Comparison of ENCODE assay signal across 1 cellular context in genomic region chr1:155322953-155323728, GRCh38.
A peak's percentile ranks its signal among the peaks of the same experiment; 100 is the strongest.
TF ChIP-seq lines count a peak whose summit lies in the region.

No MANE protein-coding gene starts in this region.

TF ChIP-seq in HEK293, 187 proteins besides CTCF, POLR2A, EP300 and RAD21 (continued from another document and continues in another):
- TF ChIP-seq ZNF148 (tag by site-specific recombination; IDR thresholded peaks at IDR 0.05; ENCODE audit: borderline replicate concordance): no peak
- TF ChIP-seq ZNF423 (tag by site-specific recombination; IDR thresholded peaks at IDR 0.05): peak; percentile 74
- no peak for TF ChIP-seq PRDM6 (tag by site-specific recombination; IDR thresholded peaks at IDR 0.05)
- no peak for TF ChIP-seq ZNF791 (tag by site-specific recombination; IDR thresholded peaks at IDR 0.05)
- TF ChIP-seq REPIN1 (tag by site-specific recombination; IDR thresholded peaks at IDR 0.05; ENCODE audit: low read depth): no peak
- peak; percentile 93 for TF ChIP-seq PATZ1 (tag by site-specific recombination; IDR thresholded peaks at IDR 0.05)
- peak; percentile 85 for TF ChIP-seq ZNF398 (tag by site-specific recombination; IDR thresholded peaks at IDR 0.05)
- no peak; the same call in 1 of the 2 replicates for TF ChIP-seq ZNF449 (tag by site-specific recombination; IDR thresholded peaks at IDR 0.05)
- TF ChIP-seq ZNF624 (tag by site-specific recombination; IDR thresholded peaks at IDR 0.05): no peak
- no peak for TF ChIP-seq ZNF311 (tag by site-specific recombination; IDR thresholded peaks at IDR 0.05; ENCODE audit: borderline replicate concordance)
- TF ChIP-seq ZFP41 (tag by site-specific recombination; IDR thresholded peaks at IDR 0.05; ENCODE audit: borderline replicate concordance): no peak
- peak; percentile 69; the same call in 1 of the 2 replicates for TF ChIP-seq KLF9 (tag by site-specific recombination; IDR thresholded peaks at IDR 0.05; ENCODE audit: low read depth)
- TF ChIP-seq, protein P1, sequence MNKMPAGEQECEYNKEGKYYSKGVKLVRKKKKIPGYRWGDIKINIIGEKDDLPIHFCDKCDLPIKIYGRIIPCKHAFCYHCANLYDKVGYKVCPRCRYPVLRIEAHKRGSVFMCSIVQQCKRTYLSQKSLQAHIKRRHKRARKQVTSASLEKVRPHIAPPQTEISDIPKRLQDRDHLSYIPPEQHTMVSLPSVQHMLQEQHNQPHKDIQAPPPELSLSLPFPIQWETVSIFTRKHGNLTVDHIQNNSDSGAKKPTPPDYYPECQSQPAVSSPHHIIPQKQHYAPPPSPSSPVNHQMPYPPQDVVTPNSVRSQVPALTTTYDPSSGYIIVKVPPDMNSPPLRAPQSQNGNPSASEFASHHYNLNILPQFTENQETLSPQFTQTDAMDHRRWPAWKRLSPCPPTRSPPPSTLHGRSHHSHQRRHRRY (tag by site-specific recombination; IDR thresholded peaks at IDR 0.05): no peak
- TF ChIP-seq, protein P2, sequence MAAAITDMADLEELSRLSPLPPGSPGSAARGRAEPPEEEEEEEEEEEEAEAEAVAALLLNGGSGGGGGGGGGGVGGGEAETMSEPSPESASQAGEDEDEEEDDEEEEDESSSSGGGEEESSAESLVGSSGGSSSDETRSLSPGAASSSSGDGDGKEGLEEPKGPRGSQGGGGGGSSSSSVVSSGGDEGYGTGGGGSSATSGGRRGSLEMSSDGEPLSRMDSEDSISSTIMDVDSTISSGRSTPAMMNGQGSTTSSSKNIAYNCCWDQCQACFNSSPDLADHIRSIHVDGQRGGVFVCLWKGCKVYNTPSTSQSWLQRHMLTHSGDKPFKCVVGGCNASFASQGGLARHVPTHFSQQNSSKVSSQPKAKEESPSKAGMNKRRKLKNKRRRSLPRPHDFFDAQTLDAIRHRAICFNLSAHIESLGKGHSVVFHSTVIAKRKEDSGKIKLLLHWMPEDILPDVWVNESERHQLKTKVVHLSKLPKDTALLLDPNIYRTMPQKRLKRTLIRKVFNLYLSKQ (tag by site-specific recombination; IDR thresholded peaks at IDR 0.05; ENCODE audit: borderline replicate concordance): no peak
- TF ChIP-seq ZNF544 (tag by site-specific recombination; IDR thresholded peaks at IDR 0.05): no peak
- peak; percentile 65; the same call in 1 of the 2 replicates for TF ChIP-seq ZNF24 (tag by site-specific recombination; IDR thresholded peaks at IDR 0.05)
- TF ChIP-seq ZNF174 (tag by site-specific recombination; IDR thresholded peaks at IDR 0.05): no peak
- no peak for TF ChIP-seq ZNF266 (tag by site-specific recombination; IDR thresholded peaks at IDR 0.05; ENCODE audit: low read depth)
- no peak for TF ChIP-seq ZNF530 (tag by site-specific recombination; IDR thresholded peaks at IDR 0.05; ENCODE audit: low read depth)
- no peak for TF ChIP-seq GLI2 (tag by site-specific recombination; IDR thresholded peaks at IDR 0.05; ENCODE audit: borderline replicate concordance, low read depth)
- no peak for TF ChIP-seq ZNF560 (tag by site-specific recombination; IDR thresholded peaks at IDR 0.05; ENCODE audit: borderline replicate concordance)
- no peak for TF ChIP-seq ZNF302 (tag by site-specific recombination; IDR thresholded peaks at IDR 0.05; ENCODE audit: low read depth)
- peak; percentile 81 for TF ChIP-seq ZNF501 (tag by site-specific recombination; IDR thresholded peaks at IDR 0.05)
- TF ChIP-seq ZNF555 (tag by site-specific recombination; conservative IDR thresholded peaks at IDR 0.05): no peak
- TF ChIP-seq ZNF146 (tag by site-specific recombination; IDR thresholded peaks at IDR 0.05): no peak
- no peak for TF ChIP-seq ZNF112 (tag by site-specific recombination; IDR thresholded peaks at IDR 0.05)
- no peak for TF ChIP-seq HOXA7 (CRISPR knock-in tag; IDR thresholded peaks at IDR 0.05; ENCODE audit: borderline replicate concordance)
- no peak for TF ChIP-seq ZNF768 (tag by site-specific recombination; IDR thresholded peaks at IDR 0.05)
- TF ChIP-seq MZF1 (tag by site-specific recombination; IDR thresholded peaks at IDR 0.05; ENCODE audit: borderline replicate concordance): peak; percentile 82; the same call in 1 of the 2 replicates
- no peak for TF ChIP-seq ZNF529 (tag by site-specific recombination; IDR thresholded peaks at IDR 0.05; ENCODE audit: insufficient replicate concordance)
- no peak; the same call in none of the 2 replicates for TF ChIP-seq PRDM10 (tag by site-specific recombination; IDR thresholded peaks at IDR 0.05)
- TF ChIP-seq ZNF16 (tag by site-specific recombination; IDR thresholded peaks at IDR 0.05; ENCODE audit: low read depth): no peak
- TF ChIP-seq ZNF354C (tag by site-specific recombination; IDR thresholded peaks at IDR 0.05; ENCODE audit: borderline replicate concordance, low read depth): no peak
- TF ChIP-seq, protein P3, sequence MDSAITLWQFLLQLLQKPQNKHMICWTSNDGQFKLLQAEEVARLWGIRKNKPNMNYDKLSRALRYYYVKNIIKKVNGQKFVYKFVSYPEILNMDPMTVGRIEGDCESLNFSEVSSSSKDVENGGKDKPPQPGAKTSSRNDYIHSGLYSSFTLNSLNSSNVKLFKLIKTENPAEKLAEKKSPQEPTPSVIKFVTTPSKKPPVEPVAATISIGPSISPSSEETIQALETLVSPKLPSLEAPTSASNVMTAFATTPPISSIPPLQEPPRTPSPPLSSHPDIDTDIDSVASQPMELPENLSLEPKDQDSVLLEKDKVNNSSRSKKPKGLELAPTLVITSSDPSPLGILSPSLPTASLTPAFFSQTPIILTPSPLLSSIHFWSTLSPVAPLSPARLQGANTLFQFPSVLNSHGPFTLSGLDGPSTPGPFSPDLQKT (IDR thresholded peaks at IDR 0.05; ENCODE audit: borderline replicate concordance, low read depth, low read length): no peak
- no peak for TF ChIP-seq ZNF202 (tag by site-specific recombination; IDR thresholded peaks at IDR 0.05; ENCODE audit: borderline replicate concordance)
- no peak for TF ChIP-seq ZNF248 (tag by site-specific recombination; IDR thresholded peaks at IDR 0.05)
- TF ChIP-seq ZBTB10 (tag by site-specific recombination; IDR thresholded peaks at IDR 0.05): peak; percentile 51
- no peak for TF ChIP-seq ZNF433 (tag by site-specific recombination; IDR thresholded peaks at IDR 0.05; ENCODE audit: low read depth)
- TF ChIP-seq SP7 (tag by site-specific recombination; IDR thresholded peaks at IDR 0.05): peak; percentile 74
- no peak for TF ChIP-seq GFI1B (tag by site-specific recombination; IDR thresholded peaks at IDR 0.05)
